In the genomic region with DNA sequence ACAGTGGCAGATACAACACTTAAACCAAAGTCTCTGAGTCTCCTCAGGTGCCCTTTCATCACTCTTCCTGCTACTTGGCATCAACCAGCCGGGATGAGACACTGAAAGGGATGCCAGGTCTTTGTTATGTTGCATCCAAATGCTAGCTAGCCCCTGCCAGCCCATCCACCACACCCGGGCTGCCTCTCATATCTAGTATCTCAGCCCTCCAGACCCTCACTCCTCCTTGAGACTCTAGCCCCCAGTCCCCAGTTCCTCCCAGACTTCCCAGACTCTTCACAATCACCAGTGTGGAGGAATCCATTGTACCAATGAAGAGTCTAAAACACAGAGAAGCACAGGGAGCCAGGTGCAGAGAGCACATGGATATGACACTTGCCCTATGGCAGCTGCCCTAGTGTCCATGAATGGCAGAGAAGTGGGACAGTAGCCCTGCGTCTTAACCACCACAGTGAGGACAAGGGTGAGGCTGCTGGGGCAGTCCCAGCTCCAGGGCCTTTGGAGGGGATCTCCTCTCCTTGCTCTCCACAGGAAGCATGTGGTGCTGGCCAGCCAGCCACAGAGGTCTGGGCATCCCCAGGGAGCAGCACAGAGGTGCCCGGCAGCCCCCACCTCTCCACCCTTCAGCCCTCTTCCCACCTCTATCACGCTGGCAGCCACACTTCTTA, we compare ENCODE assay signal across 12 cellular contexts. TPM values are rescaled to one million over a fixed set of nuclear protein-coding genes. Genes with fewer than 3 reads are reported as not detected.
DNase-seq lines count a peak whose midpoint lies in the region; FAIRE-seq and TF ChIP-seq lines count a peak whose summit lies in the region.
"Had no signal": no experiment of that assay in that cellular context is flagged by ENCODE, and none has a peak within 500 bp of the region (broad histone marks: within the 10 kb centered on the region; RNA-seq: fewer than 3 reads in every experiment).

No MANE protein-coding gene starts in this region.

- H4K8ac ChIP-seq in H1 (ENCODE audit: extremely low read depth, insufficient read depth, low read length) (no peak overlapping the region), neuronal stem cell (ENCODE audit: low read depth, low read length) (no peak overlapping the region)

- DNase-seq in EH (ENCODE audit: low read depth) = peak; percentile 27
- no peak for DNase-seq in PC-9
- DNase-seq in H1 (ENCODE audit: low read depth in 1 of 2, low spot score in 2 of 2) = no peak
- DNase-seq in neuronal stem cell (ENCODE audit: low spot score) = no peak
- no peak for DNase-seq in MV-4-11 (lab: John Stamatoyannopoulos, UW)
- DNase-seq in NCI-H1694 treated with DMSO at 0.1 percent for 48 hours (lab: John Stamatoyannopoulos, UW) = no peak
- DNase-seq in NCI-H82 (lab: John Stamatoyannopoulos, UW) = no peak
- DNase-seq: activated CD4-positive, alpha-beta T cell treated with anti-CD3 and anti-CD28 coated beads, Interleukin-2, amount 10 ng/mL, durations not matched to agents 7 days and 5 days; aorta; SHP77 treated with DMSO at 0.1 percent for 48 hours; stimulated activated CD4-positive, alpha-beta T cell treated with anti-CD3 and anti-CD28 coated beads, Interleukin-15, amount 100 ng/mL, for 24 hours had no signal

- H3K9me3 ChIP-seq in PC-9 (ENCODE audit: insufficient read depth, low read depth) (no peaks in the 10 kb centered on the region), H1 (ENCODE audit: insufficient read depth in 2 of 2, low read depth in 1 of 2, low read length in 1 of 2) (no peaks in the 10 kb centered on the region), neuronal stem cell (replicated peaks in 1 of 2; ENCODE audit: control insufficient read depth in 2 of 2, insufficient read depth in 1 of 2, low read depth in 1 of 2, low read length in 2 of 2) (no peaks in the 10 kb centered on the region)

- H3K79me2 ChIP-seq in PC-9 (ENCODE audit: low read depth) (no peaks in the 10 kb centered on the region), H1 (ENCODE audit: control insufficient read depth in 1 of 2, insufficient read depth in 2 of 2, low read length in 2 of 2) (no peaks in the 10 kb centered on the region)

- intact Hi-C loops in PC-9 (cut with micrococcal nuclease; ENCODE audit: unreplicated experiment) = no loop called here

- 85% methylated on average over 5 of the region's 5 CpGs; no CpG with 5 or more reads in 1 of the 2 experiments for WGBS in H1 (ENCODE audit: extremely low coverage in 1 of 2, insufficient coverage in 1 of 2, insufficient read length in 1 of 2, insufficient replicate concordance in 2 of 2, low coverage in 1 of 2, low lambda C conversion rate in 2 of 2, missing lambda C conversion rate in 1 of 2), 2 experiments
- WGBS in neuronal stem cell (ENCODE audit: extremely low coverage in 2 of 2, insufficient read length in 2 of 2, insufficient replicate concordance in 1 of 2), 2 donors = no CpG with 5 or more reads among the region's 5 CpGs

- H3K4me2 ChIP-seq in PC-9 (peak overlapping the region; percentile 61), H1 (ENCODE audit: insufficient read depth in 1 of 2, low read depth in 2 of 2, low read length in 2 of 2) (no peak overlapping the region), neuronal stem cell (ENCODE audit: insufficient read depth, low read length, poor library complexity, severe bottlenecking) (no peak overlapping the region)

- peaks cover 22% of the 10 kb centered on the region for H3F3A ChIP-seq in PC-9 (ENCODE audit: insufficient read depth, low read depth)

- H2AK5ac ChIP-seq in H1 (ENCODE audit: low read depth, low read length) = no peak overlapping the region
- no peak overlapping the region for H2AK5ac ChIP-seq in neuronal stem cell (ENCODE audit: low read depth, low read length)

- no peak for TF ChIP-seq RAD21 in H1 (IDR thresholded peaks at IDR 0.05 in 1 of 2, conservative IDR thresholded peaks at IDR 0.05 in 1 of 2; ENCODE audit: low read depth in 2 of 2, low read length in 2 of 2)

- H3K23me2 ChIP-seq in H1 (ENCODE audit: low read depth, low read length) = no peaks in the 10 kb centered on the region

- no peak overlapping the region for H2BK20ac ChIP-seq in H1 (ENCODE audit: low read length)

- H3K9ac ChIP-seq in H1 (replicated peaks in 1 of 4; ENCODE audit: extremely low read depth in 1 of 4, low read depth in 3 of 4, low read length in 3 of 4) (no peak overlapping the region), neuronal stem cell (ENCODE audit: low read depth, low read length, poor library complexity) (peak overlapping the region; percentile 1)

- FAIRE-seq in H1 (lab: Jason Lieb, UNC) = no peak
- FAIRE-seq: islet of Langerhans had no signal

- CTCF ChIA-PET in PC-9 (lab: Charles Lee) = no interaction called here
- CTCF ChIA-PET in H1 (lab: Charles Lee; ENCODE audit: partially characterized antibody) = interaction anchor here (0.9 kb wide), 1 partner anchor 109 kb away, joined by 3 read pairs; no protein-coding TSS in a partner anchor

- no peak overlapping the region for H3K4ac ChIP-seq in H1 (replicated peaks; ENCODE audit: insufficient read length, low read depth, low read length)
- H3K4ac ChIP-seq in neuronal stem cell (ENCODE audit: low read length) = no peak overlapping the region

- H3K27me3 ChIP-seq in PC-9 (ENCODE audit: insufficient read depth, low read depth) (no peaks in the 10 kb centered on the region), H1 (replicated peaks in 1 of 4; ENCODE audit: control insufficient read depth in 3 of 4, extremely low read depth in 1 of 4, insufficient read depth in 3 of 4, low read length in 3 of 4) (no peaks in the 10 kb centered on the region), neuronal stem cell (ENCODE audit: control insufficient read depth in 3 of 3, insufficient read depth in 3 of 3, low read depth in 1 of 3, low read length in 3 of 3) (no peaks in the 10 kb centered on the region)

- POLR2A ChIA-PET in PC-9 (lab: Charles Lee; ENCODE audit: unreplicated experiment) = no interaction called here
- POLR2A ChIA-PET in H1 (lab: Charles Lee; ENCODE audit: partially characterized antibody) = no interaction called here

- TF ChIP-seq EP300 in H1 (IDR thresholded peaks at IDR 0.05; ENCODE audit: borderline replicate concordance in 1 of 2, low read depth in 2 of 2, low read length in 2 of 2) = no peak

- peak overlapping the region; percentile 22; the same call in 1 of the 2 replicates for H3K18ac ChIP-seq in H1 (ENCODE audit: extremely low read depth, low read length)
- H3K18ac ChIP-seq in neuronal stem cell (ENCODE audit: low read length) = no peak overlapping the region

- no peak for TF ChIP-seq POLR2A in H1 (IDR thresholded peaks at IDR 0.05; ENCODE audit: control extremely low read depth in 1 of 2, low read depth in 2 of 2, low read length in 2 of 2)

- peak overlapping the region; percentile 76 for H3K27ac ChIP-seq in PC-9
- H3K27ac ChIP-seq in H1 (ENCODE audit: low read depth, low read length) = no peak overlapping the region
- no peak overlapping the region for H3K27ac ChIP-seq in neuronal stem cell (replicated peaks; ENCODE audit: low read length)

- H3K14ac ChIP-seq in H1 (ENCODE audit: insufficient read length) (no peak overlapping the region), neuronal stem cell (ENCODE audit: low read length) (no peak overlapping the region)

- no peak for TF ChIP-seq CTCF in PC-9 (conservative IDR thresholded peaks at IDR 0.05)
- TF ChIP-seq CTCF in H1 (IDR thresholded peaks at IDR 0.05; ENCODE audit: control extremely low read depth in 1 of 3, insufficient read depth in 1 of 3, low read depth in 1 of 3, low read length in 3 of 3) = no peak

- H4K20me1 ChIP-seq in PC-9 (ENCODE audit: insufficient read depth) (no peaks in the 10 kb centered on the region), H1 (replicated peaks in 1 of 2; ENCODE audit: control insufficient read depth in 1 of 2, insufficient read depth in 2 of 2, low read length in 2 of 2) (no peaks in the 10 kb centered on the region)

- H3K4me3 ChIP-seq in PC-9 = no peak overlapping the region
- no peak overlapping the region for H3K4me3 ChIP-seq in H1 (ENCODE audit: extremely low read depth in 1 of 4, insufficient read depth in 2 of 4, low read depth in 3 of 4, low read length in 4 of 4)
- no peak overlapping the region for H3K4me3 ChIP-seq in neuronal stem cell (ENCODE audit: low read length in 2 of 2)

- H3K56ac ChIP-seq in H1 (replicated peaks; ENCODE audit: insufficient read length, low read depth, low read length) = no peak overlapping the region

- no peak overlapping the region for H2BK120ac ChIP-seq in H1 (replicated peaks; ENCODE audit: low read depth, low read length)
- no peak overlapping the region for H2BK120ac ChIP-seq in neuronal stem cell (ENCODE audit: low read depth, low read length)

- H2AFZ ChIP-seq in PC-9 (no peak overlapping the region), H1 (ENCODE audit: low read length) (no peak overlapping the region), neuronal stem cell (ENCODE audit: low read length) (no peak overlapping the region)

- H4K91ac ChIP-seq in H1 (replicated peaks; ENCODE audit: insufficient read length, low read length) = no peak overlapping the region
- no peak overlapping the region for H4K91ac ChIP-seq in neuronal stem cell (ENCODE audit: low read depth, low read length, poor library complexity)

- no TSS peak for BruUV-seq in PC-9 (replicated peaks; lab: Mats Ljungman, UMichigan)

- H2BK5ac ChIP-seq in H1 (ENCODE audit: low read depth, low read length) = no peak overlapping the region
- peak overlapping the region; percentile 0 for H2BK5ac ChIP-seq in neuronal stem cell (ENCODE audit: low read length)

- H3K36me3 ChIP-seq in PC-9 (ENCODE audit: low read depth) (no peaks in the 10 kb centered on the region), H1 (ENCODE audit: control insufficient read depth in 2 of 4, insufficient read depth in 4 of 4, low read length in 3 of 4) (no peaks in the 10 kb centered on the region), neuronal stem cell (replicated peaks in 1 of 2; ENCODE audit: control insufficient read depth in 2 of 2, insufficient read depth in 2 of 2, low read length in 2 of 2) (no peaks in the 10 kb centered on the region)

- H3K79me1 ChIP-seq in H1 (ENCODE audit: low read depth, low read length) = no peaks in the 10 kb centered on the region
- H3K79me1 ChIP-seq in neuronal stem cell (ENCODE audit: low read depth, low read length) = no peaks in the 10 kb centered on the region

- no peaks in the 10 kb centered on the region for H3K9me2 ChIP-seq in PC-9 (ENCODE audit: insufficient read depth)

- H3K4me1 ChIP-seq in PC-9 (replicated peaks; ENCODE audit: insufficient read depth) (peaks cover 46% of the 10 kb centered on the region), H1 (replicated peaks in 1 of 4; ENCODE audit: control insufficient read depth in 3 of 4, insufficient read depth in 4 of 4, low read length in 3 of 4) (no peaks in the 10 kb centered on the region), neuronal stem cell (ENCODE audit: control insufficient read depth in 2 of 2, insufficient read depth in 1 of 2, low read depth in 1 of 2, low read length in 2 of 2) (no peaks in the 10 kb centered on the region)

- H2BK12ac ChIP-seq in H1 (ENCODE audit: low read depth, low read length) (no peak overlapping the region), neuronal stem cell (ENCODE audit: low read length) (no peak overlapping the region)

- H4K5ac ChIP-seq in H1 (ENCODE audit: insufficient read length, low read depth, low read length) = no peak overlapping the region

- H2BK15ac ChIP-seq in H1 (ENCODE audit: low read length) = no peak overlapping the region
- H2BK15ac ChIP-seq in neuronal stem cell (ENCODE audit: low read length) = no peak overlapping the region

- H3K23ac ChIP-seq in H1 (ENCODE audit: insufficient read length) (no peak overlapping the region), neuronal stem cell (ENCODE audit: low read depth, low read length, poor library complexity) (no peak overlapping the region)

RNA-seq across cellular contexts. Expression of a gene that starts 21.6 kb away (rescaled TPM):
- total RNA-seq in PC-9 (2021) = not detected in 2 replicates
- not detected in 2 replicates for total RNA-seq in H1 (2021; fragmentation: NEBNext Ultra II Directional; extraction: Animal tissue kit (Norgen Biotek cat#: 25700))
- polyA plus RNA-seq in H1 (2011; rRNA removed) = not detected in 2 replicates
- not detected for polyA plus RNA-seq in H1 (2011; cell fraction: cytosol; rRNA removed)
- polyA plus RNA-seq in H1 (2011; cell fraction: nucleus; rRNA removed) = not detected
- not detected in 4 replicates for polyA plus RNA-seq in H1 (2012, experiment 1 of 2)
- not detected for polyA plus RNA-seq in H1 (2012, experiment 2 of 2)
- polyA plus RNA-seq in H1 (2013, experiment 1 of 2) = not detected
- not detected for polyA plus RNA-seq in H1 (2013, experiment 2 of 2)
- not detected in 2 replicates for polyA minus RNA-seq in H1 (2011; rRNA and poly(A)+ RNA removed)
- polyA minus RNA-seq in H1 (2011; cell fraction: cytosol; rRNA and poly(A)+ RNA removed) = not detected
- not detected for polyA minus RNA-seq in H1 (2011; cell fraction: nucleus; rRNA and poly(A)+ RNA removed)
- not detected for polyA plus RNA-seq in neuronal stem cell (2013, experiment 1 of 2)
- polyA plus RNA-seq in neuronal stem cell (2013, experiment 2 of 2) = not detected
- polyA plus RNA-seq: aorta had no signal

RNA-seq across cellular contexts. Expression of a gene that starts 34.8 kb away (rescaled TPM):
- not detected in 2 replicates for total RNA-seq in PC-9 (2021)
- not detected in 2 replicates for total RNA-seq in H1 (2021; fragmentation: NEBNext Ultra II Directional; extraction: Animal tissue kit (Norgen Biotek cat#: 25700))
- polyA plus RNA-seq in H1 (2011; rRNA removed) = not detected in 2 replicates
- not detected for polyA plus RNA-seq in H1 (2011; cell fraction: cytosol; rRNA removed)
- polyA plus RNA-seq in H1 (2011; cell fraction: nucleus; rRNA removed) = not detected
- polyA plus RNA-seq in H1 (2012, experiment 1 of 2) = not detected in 4 replicates
- polyA plus RNA-seq in H1 (2012, experiment 2 of 2) = not detected
- polyA plus RNA-seq in H1 (2013, experiment 1 of 2) = not detected
- not detected for polyA plus RNA-seq in H1 (2013, experiment 2 of 2)
- not detected in 2 replicates for polyA minus RNA-seq in H1 (2011; rRNA and poly(A)+ RNA removed)
- polyA minus RNA-seq in H1 (2011; cell fraction: cytosol; rRNA and poly(A)+ RNA removed) = not detected
- polyA minus RNA-seq in H1 (2011; cell fraction: nucleus; rRNA and poly(A)+ RNA removed) = not detected
- not detected for polyA plus RNA-seq in neuronal stem cell (2013, experiment 1 of 2)
- polyA plus RNA-seq in neuronal stem cell (2013, experiment 2 of 2) = not detected
- total RNA-seq: aorta had no signal
- polyA plus RNA-seq: aorta had no signal
